8 cellular contexts compared by ENCODE assay signal in genomic region chr1:48870596-48870995, GRCh38.
DNase-seq lines count a peak whose midpoint lies in the region; ATAC-seq and TF ChIP-seq lines count a peak whose summit lies in the region.

No MANE protein-coding gene starts in this region.

- TF ChIP-seq POLR2A in breast epithelium (IDR thresholded peaks at IDR 0.05), result no peak
- no peak for TF ChIP-seq POLR2A in spleen (IDR thresholded peaks at IDR 0.05)

- H3K9me3 ChIP-seq in breast epithelium (no peaks in the 10 kb centered on the region), spleen (no peaks in the 10 kb centered on the region)

- intact Hi-C loops in MCF 10A (cut with micrococcal nuclease), result loop anchor here (2.0 kb wide), 1 partner anchor 298 kb away; no protein-coding TSS in a partner anchor
- intact Hi-C loops in breast epithelium (cut with DNase I; ENCODE audit: low total_unique reads), result no loop called here
- intact Hi-C loops in spleen (cut with DNase I; ENCODE audit: low total_unique reads), result no loop called here

- no TSS peak for BruUV-seq in MCF 10A (replicated peaks; lab: Mats Ljungman, UMichigan)

- no peaks in the 10 kb centered on the region for H3K27me3 Mint-ChIP-seq in MCF 10A (ENCODE audit: insufficient read depth, unreplicated experiment)

- in situ Hi-C loops in astrocyte of the spinal cord (cut with HindIII; ENCODE audit: low sequenced_read_pairs), result no loop called here

- peak; percentile 65 for DNase-seq in MCF 10A (ENCODE audit: unreplicated experiment)
- no peak for DNase-seq in breast epithelium (ENCODE audit: low spot score in 2 of 2)
- DNase-seq in astrocyte of the spinal cord (ENCODE audit: low read depth, low spot score), result no peak
- DNase-seq in spleen, result no peak
- DNase-seq in RPMI8226, result no peak
- no peak for DNase-seq in omental fat pad (ENCODE audit: low spot score)

- POLR2A ChIA-PET in MCF 10A (lab: Yijun Ruan, JAX), result interaction anchor here (0.7 to 1.1 kb wide), 3 partner anchors 8 to 1478 kb away, joined by 3 to 4 read pairs (median 3); no protein-coding TSS in a partner anchor

- H3K4me3 Mint-ChIP-seq in MCF 10A (ENCODE audit: unreplicated experiment), result no peak overlapping the region

- ATAC-seq in HG03520 (IDR thresholded peaks at IDR 0.05; ENCODE audit: unreplicated experiment) (peak; percentile 79), HG03097 (IDR thresholded peaks at IDR 0.05; ENCODE audit: low FRiP score, unreplicated experiment) (no peak), omental fat pad (ENCODE audit: low FRiP score) (no peak)

- H3K27ac Mint-ChIP-seq in MCF 10A (ENCODE audit: low read depth, unreplicated experiment), result peak overlapping the region; percentile 15

- H3K36me3 Mint-ChIP-seq in MCF 10A (ENCODE audit: insufficient read depth, unreplicated experiment), result no peaks in the 10 kb centered on the region

- WGBS in spleen, 5 donors, result 15 to 32% (median 25%) methylated on average over 3 of the region's 3 CpGs

- H3K36me3 ChIP-seq in breast epithelium (no peaks in the 10 kb centered on the region), spleen (no peaks in the 10 kb centered on the region)

- H3K4me1 ChIP-seq in breast epithelium (no peaks in the 10 kb centered on the region), spleen (no peaks in the 10 kb centered on the region)

- H3K27ac ChIP-seq in breast epithelium, result no peak overlapping the region
- H3K27ac ChIP-seq in spleen, result no peak overlapping the region

- peaks cover 22% of the 10 kb centered on the region for H3K4me1 Mint-ChIP-seq in MCF 10A (ENCODE audit: insufficient read depth, unreplicated experiment)

- CTCF ChIA-PET in MCF 10A (lab: Yijun Ruan, JAX), result interaction anchor here (0.6 to 3.3 kb wide), 29 partner anchors 9 to 1835 kb away, joined by 3 to 25 read pairs (median 3); no protein-coding TSS in a partner anchor

- H3K27me3 ChIP-seq in breast epithelium (no peaks in the 10 kb centered on the region), spleen (replicated peaks in 1 of 7) (no peaks in the 10 kb centered on the region)

- peak; percentile 32 for TF ChIP-seq CTCF in MCF 10A (IDR thresholded peaks at IDR 0.05; ENCODE audit: unreplicated experiment)
- TF ChIP-seq CTCF in breast epithelium (IDR thresholded peaks at IDR 0.05), result peak in 1 of 3 donors; percentile 13
- TF ChIP-seq CTCF in astrocyte of the spinal cord (IDR thresholded peaks at IDR 0.05; ENCODE audit: low read depth, low read length), result peak; percentile 65
- peak in 9 of 11 experiments; percentile 21 to 60 (median 42) for TF ChIP-seq CTCF in spleen (IDR thresholded peaks at IDR 0.05 in 8 of 11, conservative IDR thresholded peaks at IDR 0.05 in 3 of 11)
- TF ChIP-seq CTCF in omental fat pad (IDR thresholded peaks at IDR 0.05), result no peak

- H3K9me3 Mint-ChIP-seq in MCF 10A (ENCODE audit: unreplicated experiment), result no peaks in the 10 kb centered on the region

- no peak overlapping the region for H3K4me3 ChIP-seq in breast epithelium
- no peak overlapping the region for H3K4me3 ChIP-seq in astrocyte of the spinal cord (ENCODE audit: low read depth, low read length)
- H3K4me3 ChIP-seq in spleen, result no peak overlapping the region

Comparison
In these comparisons a context has a peak if more than half of its experiments do, and no peak if none do; other contexts are left out.
1. CTCF ChIP-seq: peak in MCF 10A (single experiment), astrocyte of the spinal cord (single experiment) and spleen (9 of 11); none in omental fat pad (0 of 3).